ENCODE assay signal across 1 cellular context in genomic region chr6:149746147-149746946, GRCh38.
A peak's percentile ranks its signal among the peaks of the same experiment; 100 is the strongest.
TF ChIP-seq lines count a peak whose summit lies in the region.

NUP43 (minus strand) TSS chr6:149746529; CDS start chr6:149746495, 34 bp downstream.

TF ChIP-seq in HepG2, 621 proteins besides CTCF, POLR2A, EP300 and RAD21 (continued from another document and continues in another):
- TF ChIP-seq ZNF646 (CRISPR knock-in tag; IDR thresholded peaks at IDR 0.05) (no peak), ZHX1 (CRISPR knock-in tag; IDR thresholded peaks at IDR 0.05; ENCODE audit: low read depth) (peak; percentile 80; the same call in 1 of the 2 replicates), ZNF841 (CRISPR knock-in tag; IDR thresholded peaks at IDR 0.05; ENCODE audit: borderline replicate concordance) (no peak), KLF16 (CRISPR knock-in tag; IDR thresholded peaks at IDR 0.05) (peak in 1 of 2 experiments; percentile 97; a peak in 1 of 4 replicates), SP1 (IDR thresholded peaks at IDR 0.05) (no peak), SP1 (CRISPR knock-in tag; IDR thresholded peaks at IDR 0.05) (peak; percentile 69), TOE1 (CRISPR knock-in tag; IDR thresholded peaks at IDR 0.05) (no peak), PRDM4 (CRISPR knock-in tag; IDR thresholded peaks at IDR 0.05; ENCODE audit: borderline replicate concordance) (no peak), ZFY (CRISPR knock-in tag; IDR thresholded peaks at IDR 0.05) (peak; percentile 97), RCOR2 (CRISPR knock-in tag; IDR thresholded peaks at IDR 0.05) (no peak), ZNF552 (CRISPR knock-in tag; IDR thresholded peaks at IDR 0.05; ENCODE audit: borderline replicate concordance) (no peak), GTF2F1 (IDR thresholded peaks at IDR 0.05; ENCODE audit: low read length) (0 out of 2 replicates have a peak, but pooled peaks have one; percentile 57), PTBP1 (IDR thresholded peaks at IDR 0.05; ENCODE audit: low read depth, low read length, poor library complexity, severe bottlenecking) (peak; percentile 66), ZNF644 (CRISPR knock-in tag; IDR thresholded peaks at IDR 0.05; ENCODE audit: low read depth) (peak; percentile 56; the same call in 1 of the 2 replicates), ZBTB37 (CRISPR knock-in tag; IDR thresholded peaks at IDR 0.05) (no peak), SOX6 (IDR thresholded peaks at IDR 0.05) (no peak), SOX6 (CRISPR knock-in tag; IDR thresholded peaks at IDR 0.05) (peak; percentile 43), HMGXB4 (CRISPR knock-in tag; IDR thresholded peaks at IDR 0.05; ENCODE audit: borderline replicate concordance in 1 of 2, low read depth in 1 of 2) (peak; percentile 96; a peak in 3 of 4 replicates), ATF7 (IDR thresholded peaks at IDR 0.05) (no peak), ATF7 (CRISPR knock-in tag; IDR thresholded peaks at IDR 0.05) (no peak; the same call in 1 of the 2 replicates), PPARG (CRISPR knock-in tag; conservative IDR thresholded peaks at IDR 0.05) (peak; percentile 69; the same call in 1 of the 2 replicates), ZBTB1 (CRISPR knock-in tag; IDR thresholded peaks at IDR 0.05; ENCODE audit: borderline replicate concordance) (no peak), LCORL (IDR thresholded peaks at IDR 0.05) (no peak), LCORL (CRISPR knock-in tag; IDR thresholded peaks at IDR 0.05) (no peak; the same call in 1 of the 2 replicates), NCOR1 (IDR thresholded peaks at IDR 0.05; ENCODE audit: borderline replicate concordance, low read length) (0 out of 2 replicates have a peak, but pooled peaks have one; percentile 17), ZBTB25 (CRISPR knock-in tag; IDR thresholded peaks at IDR 0.05) (0 out of 2 replicates have a peak, but pooled peaks have one; percentile 53), MLLT10 (CRISPR knock-in tag; IDR thresholded peaks at IDR 0.05) (no peak), REST (IDR thresholded peaks at IDR 0.05; ENCODE audit: borderline replicate concordance in 1 of 2, low read depth in 1 of 2, low read length in 2 of 2) (peak in 1 of 2 experiments; percentile 75; a peak in 1 of 4 replicates), ZFP36L2 (CRISPR knock-in tag; IDR thresholded peaks at IDR 0.05) (no peak), ZNF263 (CRISPR knock-in tag; IDR thresholded peaks at IDR 0.05) (peak; percentile 71), TAF1 (CRISPR knock-in tag; IDR thresholded peaks at IDR 0.05) (peak; percentile 88), ZNF556 (CRISPR knock-in tag; IDR thresholded peaks at IDR 0.05; ENCODE audit: borderline replicate concordance) (peak; percentile 97; the same call in 1 of the 2 replicates), HOXD1 (CRISPR knock-in tag; IDR thresholded peaks at IDR 0.05) (0 out of 2 replicates have a peak, but pooled peaks have one; percentile 40), IKZF1 (IDR thresholded peaks at IDR 0.05) (no peak), SP140L (CRISPR knock-in tag; IDR thresholded peaks at IDR 0.05; ENCODE audit: borderline replicate concordance) (no peak), NRL (CRISPR knock-in tag; IDR thresholded peaks at IDR 0.05; ENCODE audit: borderline replicate concordance) (peak; percentile 84; the same call in 1 of the 2 replicates), ZNF264 (CRISPR knock-in tag; IDR thresholded peaks at IDR 0.05) (peak; percentile 73; the same call in 1 of the 2 replicates), ZNF839 (CRISPR knock-in tag; IDR thresholded peaks at IDR 0.05; ENCODE audit: borderline replicate concordance) (peak; percentile 49; the same call in 1 of the 2 replicates), ZNF10 (CRISPR knock-in tag; IDR thresholded peaks at IDR 0.05; ENCODE audit: borderline replicate concordance, low read depth) (no peak), ELF1 (CRISPR knock-in tag; IDR thresholded peaks at IDR 0.05) (peak; percentile 71), ZNF510 (CRISPR knock-in tag; IDR thresholded peaks at IDR 0.05; ENCODE audit: low read depth) (peak; percentile 85), ZNF543 (CRISPR knock-in tag; IDR thresholded peaks at IDR 0.05) (peak; percentile 78; the same call in 1 of the 2 replicates), ZNF496 (CRISPR knock-in tag; IDR thresholded peaks at IDR 0.05; ENCODE audit: insufficient replicate concordance) (no peak), KDM3A (CRISPR knock-in tag; IDR thresholded peaks at IDR 0.05; ENCODE audit: low read depth) (peak; percentile 85)
